ENCODE assay signal across 18 cellular contexts in the genomic region with DNA sequence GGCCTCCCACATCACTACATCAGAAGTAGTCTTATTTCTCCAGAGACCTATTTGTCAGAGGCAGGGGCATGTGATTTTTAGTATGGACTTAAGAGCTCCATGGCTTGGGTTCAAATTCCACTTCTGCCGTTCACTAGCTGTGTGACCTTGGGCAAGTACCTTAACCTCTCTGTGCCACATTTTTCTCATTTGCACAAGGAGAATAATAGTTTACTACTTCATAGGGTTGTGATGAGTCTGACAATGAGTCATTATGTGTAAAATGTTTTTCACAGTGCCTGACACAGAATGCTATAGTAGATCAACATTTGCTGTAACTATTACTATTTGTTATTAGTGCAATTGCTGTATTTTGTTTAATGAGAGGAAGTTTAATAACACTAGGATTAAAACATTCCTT.
DNase-seq lines count a peak whose midpoint lies in the region; ATAC-seq, FAIRE-seq and TF ChIP-seq lines count a peak whose summit lies in the region.
"Had no signal": no experiment of that assay in that cellular context is flagged by ENCODE, and none has a peak within 500 bp of the region (broad histone marks: within the 10 kb centered on the region; RNA-seq: fewer than 3 reads in every experiment).

No MANE protein-coding gene starts in this region.

- H3K4me2 ChIP-seq in PC-3 (ENCODE audit: low read length): peak overlapping the region; percentile 9; the same call in 1 of the 2 replicates

- H3K27ac ChIP-seq in PC-3 (ENCODE audit: low read length) (peak overlapping the region; percentile 22; the same call in 1 of the 2 replicates), suprapubic skin (peak overlapping the region; percentile 29)

- POLR2A ChIA-PET in PC-3 (lab: Charles Lee; ENCODE audit: unreplicated experiment): no interaction called here

- ATAC-seq in PC-3 (peak; percentile 66), GM21737 (IDR thresholded peaks at IDR 0.05; ENCODE audit: unreplicated experiment) (no peak)
- ATAC-seq: Panc1, Right ventricle myocardium inferior had no signal

- no peaks in the 10 kb centered on the region for H3K9me2 ChIP-seq in PC-3 (replicated peaks; ENCODE audit: low read length)

- H3F3A ChIP-seq in PC-3 (ENCODE audit: low read length, unreplicated experiment): no peaks in the 10 kb centered on the region

- no peak for TF ChIP-seq POLR2A in suprapubic skin (IDR thresholded peaks at IDR 0.05)

- H4K20me1 ChIP-seq in PC-3 (ENCODE audit: low read length): no peaks in the 10 kb centered on the region

- CTCF ChIA-PET in PC-3 (lab: Charles Lee): no interaction called here

- TF ChIP-seq CTCF in PC-3 (conservative IDR thresholded peaks at IDR 0.05; ENCODE audit: low read depth, low read length): no peak
- no peak for TF ChIP-seq CTCF in bronchial epithelial cell (IDR thresholded peaks at IDR 0.05; ENCODE audit: insufficient read depth, low read length, severe bottlenecking)
- TF ChIP-seq CTCF in suprapubic skin (IDR thresholded peaks at IDR 0.05): no peak

- no peak overlapping the region for H3K4me3 ChIP-seq in PC-3 (ENCODE audit: low read length)
- no peak overlapping the region for H3K4me3 ChIP-seq in bronchial epithelial cell (ENCODE audit: low read depth, low read length)
- H3K4me3 ChIP-seq in suprapubic skin: no peak overlapping the region

- no peak overlapping the region for H2AFZ ChIP-seq in PC-3 (ENCODE audit: low read length)

- no TSS peak for BruUV-seq in PC-3 (replicated peaks; lab: Mats Ljungman, UMichigan)

- H3K9me3 ChIP-seq in PC-3 (ENCODE audit: low read length) (no peaks in the 10 kb centered on the region), suprapubic skin (no peaks in the 10 kb centered on the region)

- H3K4me1 ChIP-seq in PC-3 (ENCODE audit: insufficient read depth, low read length): peaks cover 16% of the 10 kb centered on the region
- H3K4me1 ChIP-seq in suprapubic skin: no peaks in the 10 kb centered on the region

- intact Hi-C loops in PC-3 (cut with micrococcal nuclease): no loop called here

- no peak overlapping the region for H3K9ac ChIP-seq in PC-3 (ENCODE audit: low read length)

- no peak for TF ChIP-seq EP300 in suprapubic skin (IDR thresholded peaks at IDR 0.05)

- no peak for FAIRE-seq in bronchial epithelial cell (lab: Jason Lieb, UNC)
- FAIRE-seq in frontal cortex (lab: Jason Lieb, UNC): no peak
- FAIRE-seq: D721Med, HTR-8/SVneo had no signal

- H3K27me3 ChIP-seq in PC-3 (ENCODE audit: low read length): peaks cover 22% of the 10 kb centered on the region
- H3K27me3 ChIP-seq in bronchial epithelial cell (ENCODE audit: control insufficient read depth, insufficient read depth, low read length): no peaks in the 10 kb centered on the region
- H3K27me3 ChIP-seq in suprapubic skin: peaks cover 7% of the 10 kb centered on the region

- H3K79me2 ChIP-seq in PC-3 (ENCODE audit: low read length): no peaks in the 10 kb centered on the region

- peak; percentile 57 for DNase-seq in PC-3
- DNase-seq in bronchial epithelial cell (ENCODE audit: low read depth): peak; percentile 32
- DNase-seq in foreskin melanocyte: peak; percentile 13
- no peak for DNase-seq in suprapubic skin (ENCODE audit: low spot score in 2 of 2)
- no peak for DNase-seq in frontal cortex (ENCODE audit: low spot score in 2 of 2)
- no peak for DNase-seq in COLO829 (ENCODE audit: low spot score)
- DNase-seq: C1 segment of cervical spinal cord; CD8-positive, alpha-beta memory T cell; H9; Kasumi-1; MM.1S; NCI-H1436 treated with DMSO at 0.1 percent for 48 hours; NCI-H2171 had no signal

- H3K36me3 ChIP-seq in PC-3 (ENCODE audit: low read depth, low read length): no peaks in the 10 kb centered on the region
- no peaks in the 10 kb centered on the region for H3K36me3 ChIP-seq in bronchial epithelial cell (ENCODE audit: control insufficient read depth, insufficient read depth, low read length)
- no peaks in the 10 kb centered on the region for H3K36me3 ChIP-seq in suprapubic skin

- 75% methylated on average over 1 of the region's 1 CpG for WGBS in suprapubic skin

Comparison
In these comparisons a context has a peak if more than half of its experiments do, and no peak if none do; other contexts are left out.
1. DNase-seq: peak in PC-3 (single experiment), bronchial epithelial cell (single experiment) and foreskin melanocyte (single experiment); none in suprapubic skin (0 of 2), frontal cortex (0 of 2) and COLO829 (single experiment).